1 cellular context compared by ENCODE assay signal in the genomic region with DNA sequence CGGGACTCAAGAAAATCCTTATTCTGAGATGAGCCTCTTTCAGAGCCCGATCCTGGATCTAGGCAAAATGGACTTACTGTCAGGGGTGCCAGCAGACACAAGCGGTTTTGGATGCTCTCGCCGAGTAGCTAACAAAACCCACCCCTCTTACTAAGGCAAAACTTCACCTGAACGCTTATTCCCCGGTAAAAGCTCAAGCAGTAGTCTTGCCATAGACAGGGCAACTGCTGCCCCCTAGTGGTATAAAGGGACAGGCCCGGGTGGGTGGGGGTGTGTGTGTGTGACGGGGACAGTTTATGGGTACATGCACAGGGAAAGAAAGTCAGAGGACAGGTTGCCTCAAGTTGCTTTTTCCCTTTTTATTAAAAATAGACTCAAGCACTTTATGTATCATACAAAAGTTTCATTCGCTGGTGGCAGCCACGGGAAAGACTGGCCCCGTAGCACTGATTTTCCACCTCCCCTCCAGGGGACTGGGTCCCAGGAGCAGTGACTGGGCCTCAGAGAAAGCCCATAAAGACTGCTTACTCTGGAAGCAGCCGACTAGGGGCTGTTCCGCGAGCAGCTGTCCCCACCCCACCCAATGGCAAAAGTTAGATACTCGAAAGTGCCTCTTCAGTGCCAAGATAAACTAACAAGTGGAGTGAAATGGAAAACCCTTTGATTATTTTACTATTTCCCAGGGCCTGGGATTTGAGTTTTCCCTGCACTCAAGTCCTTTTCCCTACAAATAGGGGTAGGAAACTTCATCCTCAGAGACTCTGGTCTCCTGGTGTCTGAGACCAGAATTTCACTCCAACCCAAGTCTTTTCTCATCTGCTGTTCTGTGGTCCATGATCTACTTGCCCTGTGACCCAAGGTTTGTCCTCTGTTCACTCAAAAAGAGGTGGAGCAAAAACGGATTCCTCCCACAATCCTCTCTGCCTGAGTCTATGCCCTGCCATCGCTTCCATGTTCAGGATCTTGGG.
TF ChIP-seq lines count a peak whose summit lies in the region.

No MANE protein-coding gene starts in this region.

TF ChIP-seq in endothelial cell of umbilical vein, 7 proteins besides CTCF, POLR2A, EP300 and RAD21:
- peak; percentile 41 for TF ChIP-seq POLR2AphosphoS5 (IDR thresholded peaks at IDR 0.05; ENCODE audit: insufficient read depth, low read depth, low read length)
- TF ChIP-seq, protein P1, sequence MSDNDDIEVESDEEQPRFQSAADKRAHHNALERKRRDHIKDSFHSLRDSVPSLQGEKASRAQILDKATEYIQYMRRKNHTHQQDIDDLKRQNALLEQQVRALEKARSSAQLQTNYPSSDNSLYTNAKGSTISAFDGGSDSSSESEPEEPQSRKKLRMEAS (IDR thresholded peaks at IDR 0.05; ENCODE audit: insufficient read depth, insufficient read length): no peak
